7 cellular contexts compared by ENCODE assay signal in the genomic region with DNA sequence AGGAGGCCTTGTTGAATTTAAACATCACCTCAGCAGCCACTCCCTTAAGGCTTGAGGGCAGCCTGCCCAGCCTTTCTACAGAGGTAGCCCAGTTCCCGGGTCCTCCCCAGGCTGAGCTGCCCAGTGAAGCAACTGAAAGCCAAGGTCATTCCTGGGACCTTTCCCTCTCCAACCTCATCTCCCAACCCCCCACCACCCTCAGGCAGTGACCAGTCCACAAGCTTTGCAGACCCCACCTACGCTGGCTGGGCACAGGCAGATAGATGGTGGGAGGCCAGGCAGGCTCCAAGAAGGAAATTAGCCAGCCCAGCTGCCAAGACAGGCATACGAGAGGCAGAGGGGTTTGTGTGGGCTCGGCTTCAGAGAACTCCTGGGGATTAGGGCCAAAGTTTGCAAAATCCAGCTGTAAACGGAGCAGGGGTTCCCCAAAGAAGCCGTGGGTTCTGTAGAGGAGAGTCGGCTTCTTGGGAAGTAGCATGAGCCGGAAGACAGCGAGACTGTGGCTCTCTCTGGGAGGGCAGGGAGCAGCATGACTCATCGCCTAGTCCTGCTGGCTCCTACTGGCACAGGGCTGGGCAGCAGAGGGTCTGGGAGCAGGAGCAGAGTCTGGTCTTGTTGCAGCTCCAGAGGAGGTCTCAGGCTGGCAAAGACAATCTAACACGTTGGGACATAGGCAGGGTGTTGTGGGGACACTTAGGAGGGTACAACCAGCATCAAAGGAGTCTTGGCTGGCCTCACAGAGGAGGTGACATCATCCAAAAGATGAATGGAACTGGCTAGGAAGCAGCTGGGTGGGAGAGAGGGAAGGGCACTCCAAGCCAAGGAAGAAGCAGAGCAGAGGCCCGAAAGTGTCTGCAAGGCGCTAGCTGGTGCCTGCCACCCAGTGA. TPM values are rescaled to one million over a fixed set of nuclear protein-coding genes. Genes with fewer than 3 reads are reported as not detected.
DNase-seq lines count a peak whose midpoint lies in the region; ATAC-seq and TF ChIP-seq lines count a peak whose summit lies in the region.

No MANE protein-coding gene starts in this region.

- no peak for TF ChIP-seq CTCF in choroid plexus epithelial cell (conservative IDR thresholded peaks at IDR 0.05; ENCODE audit: low read depth, low read length)
- TF ChIP-seq CTCF in stomach (IDR thresholded peaks at IDR 0.05) = no peak

- DNase-seq in GF-D8 (lab: John Stamatoyannopoulos, UW) (peak; percentile 1), NCI-H774 (lab: John Stamatoyannopoulos, UW) (peak; percentile 21), choroid plexus epithelial cell (ENCODE audit: low read depth) (peak; percentile 96), left lobe of liver (ENCODE audit: low spot score) (peak; percentile 55), stomach (peak; percentile 80)

- H3K27me3 ChIP-seq in stomach = no peaks in the 10 kb centered on the region

- no peak for TF ChIP-seq EP300 in stomach (IDR thresholded peaks at IDR 0.05)

- H3K36me3 ChIP-seq in stomach = peaks cover 0 to 10% (median 4%) of the 10 kb centered on the region in 4 donors

- 19 to 23% (median 22%) methylated on average over 12 to 13 of the region's 13 CpGs for WGBS in stomach, 5 donors

- H3K4me3 ChIP-seq in choroid plexus epithelial cell (ENCODE audit: low read depth, low read length) (peak overlapping the region; percentile 30), stomach (peak overlapping the region in 3 of 4 donors; percentile 18 to 35 (median 20))

- H3K9me3 ChIP-seq in stomach = no peaks in the 10 kb centered on the region

- peak overlapping the region; percentile 87 to 99 (median 97) for H3K27ac ChIP-seq in stomach

- peak; percentile 48 for ATAC-seq in left lobe of liver
- ATAC-seq in GM19351 (IDR thresholded peaks at IDR 0.05; ENCODE audit: unreplicated experiment) = no peak
- ATAC-seq in GM18907 (IDR thresholded peaks at IDR 0.05; ENCODE audit: unreplicated experiment) = no peak

- intact Hi-C loops in stomach (cut with DNase I; ENCODE audit: low total_unique reads) = no loop called here

- no peak for TF ChIP-seq POLR2A in stomach (IDR thresholded peaks at IDR 0.05)

- H3K4me1 ChIP-seq in stomach = peaks cover 46 to 53% (median 49%) of the 10 kb centered on the region in 4 donors

RNA-seq across cellular contexts. Expression of a gene that starts 2.8 kb away (rescaled TPM):
- total RNA-seq in left lobe of liver (3.0 TPM), stomach (10 to 100 TPM in 4 of 5 donors, 1 to 10 TPM in 1; 8.4 to 89.3 (median 38.4) TPM)
- 10 to 100 TPM; 15.8 to 35.9 (median 22.1) TPM for polyA plus RNA-seq in stomach

RNA-seq across cellular contexts. Expression of a gene that starts 43.0 kb away (rescaled TPM):
- total RNA-seq in left lobe of liver (16.0 TPM), stomach (10 to 100 TPM; 25.8 to 76.3 (median 68.7) TPM)
- 10 to 100 TPM; 41.4 to 62.0 (median 45.5) TPM for polyA plus RNA-seq in stomach

Comparison
In these comparisons a context has a peak if more than half of its experiments do, and no peak if none do; other contexts are left out.
1. DNase-seq: peak in every context shown above with its lines; median percentile 96 in choroid plexus epithelial cell; 80 in stomach; 55 in left lobe of liver; 21 in NCI-H774; 1 in GF-D8.